8 cellular contexts compared by ENCODE assay signal in the genomic region with DNA sequence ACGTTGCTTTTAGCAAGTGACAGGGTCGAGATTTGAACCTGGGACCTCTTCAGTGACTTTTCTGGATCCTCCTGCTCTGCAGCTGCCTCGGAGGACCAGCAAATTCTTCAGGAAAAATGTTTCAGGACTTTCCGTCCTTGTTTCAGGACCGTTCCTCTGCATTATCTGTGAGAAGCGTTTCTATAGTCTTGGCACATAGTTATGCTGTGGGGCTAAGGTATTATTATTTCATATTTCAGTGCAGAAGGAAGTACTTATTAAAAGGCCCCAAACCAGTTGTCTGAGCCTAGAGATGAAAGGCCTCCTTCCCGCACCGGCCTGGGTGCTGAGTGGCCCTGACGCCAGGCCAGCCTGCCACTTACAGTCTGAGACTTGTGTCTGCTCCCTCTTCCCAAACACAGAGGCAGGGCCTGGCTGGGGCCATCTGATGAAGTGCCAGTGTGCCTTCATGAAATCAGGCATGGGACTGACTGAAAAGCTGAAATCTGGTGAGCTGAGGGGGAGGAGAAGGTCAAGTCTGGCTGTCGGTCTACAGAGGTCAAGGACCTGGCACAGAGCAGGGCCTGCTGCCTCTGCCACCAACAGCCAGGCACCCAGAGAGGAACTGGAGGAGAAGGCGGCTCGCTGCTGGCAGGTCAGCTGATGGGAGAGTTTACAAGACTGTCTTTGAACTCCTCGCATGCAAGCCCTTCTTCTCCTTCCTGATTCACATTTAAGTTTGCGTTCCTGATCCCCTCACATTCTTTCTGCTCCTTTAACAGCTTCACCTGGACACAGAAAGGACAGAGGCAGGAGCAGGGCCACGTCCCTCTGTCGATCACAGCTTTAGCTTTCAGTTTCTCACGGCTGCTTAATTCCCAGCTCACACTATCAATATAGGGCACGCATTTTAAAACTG. TPM values are rescaled to one million over a fixed set of nuclear protein-coding genes. Genes with fewer than 3 reads are reported as not detected.
DNase-seq lines count a peak whose midpoint lies in the region; ATAC-seq and TF ChIP-seq lines count a peak whose summit lies in the region.

No MANE protein-coding gene starts in this region.

- H3K4me1 ChIP-seq in left ventricle myocardium inferior (peaks cover 37% of the 10 kb centered on the region), gastrocnemius medialis (peaks cover 23 to 27% of the 10 kb centered on the region in 2 donors)

- H3K36me3 Mint-ChIP-seq in activated naive CD8-positive, alpha-beta T cell = no peaks in the 10 kb centered on the region

- H3K4me3 Mint-ChIP-seq in activated naive CD8-positive, alpha-beta T cell = peak overlapping the region; percentile 84

- H3K9me3 Mint-ChIP-seq in activated naive CD8-positive, alpha-beta T cell (ENCODE audit: low read depth) = no peaks in the 10 kb centered on the region

- TF ChIP-seq CTCF in left ventricle myocardium inferior (IDR thresholded peaks at IDR 0.05; ENCODE audit: borderline replicate concordance) (no peak), gastrocnemius medialis (IDR thresholded peaks at IDR 0.05 in 4 of 5, conservative IDR thresholded peaks at IDR 0.05 in 1 of 5) (no peak)

- H3K4me3 ChIP-seq in left ventricle myocardium inferior (peak overlapping the region; percentile 58), gastrocnemius medialis (peak overlapping the region; percentile 45 to 55 (median 50))

- peak overlapping the region; percentile 70 for H3K27ac Mint-ChIP-seq in activated naive CD8-positive, alpha-beta T cell

- no peaks in the 10 kb centered on the region for H3K9me3 ChIP-seq in left ventricle myocardium inferior (replicated peaks)
- no peaks in the 10 kb centered on the region for H3K9me3 ChIP-seq in gastrocnemius medialis

- peaks cover 15% of the 10 kb centered on the region for H3K4me1 Mint-ChIP-seq in activated naive CD8-positive, alpha-beta T cell (ENCODE audit: low read depth)

- H3K36me3 ChIP-seq in left ventricle myocardium inferior = no peaks in the 10 kb centered on the region
- no peaks in the 10 kb centered on the region for H3K36me3 ChIP-seq in gastrocnemius medialis

- peak; percentile 26 to 37 for TF ChIP-seq POLR2A in gastrocnemius medialis (IDR thresholded peaks at IDR 0.05)

- DNase-seq in EL (peak; percentile 28), KBM-7 (peak; percentile 68), left ventricle myocardium inferior (peak; percentile 69), gastrocnemius medialis (peak; percentile 68 to 86), germinal center (ENCODE audit: low spot score) (no peak), SW480 (ENCODE audit: low spot score) (no peak)

- intact Hi-C loops in left ventricle myocardium inferior (cut with micrococcal nuclease) (loop anchor here (10.0 kb wide), 1 partner anchor 61 kb away; no protein-coding TSS in a partner anchor), gastrocnemius medialis (cut with DNase I; ENCODE audit: low total_unique reads) (loop anchor here (2.0 to 10.0 kb wide), 3 partner anchors 59 to 431 kb away; no protein-coding TSS in a partner anchor)

- in situ Hi-C loops in KBM-7 (cut with MboI; ENCODE audit: low pct_unique_long_range_greater_than_20kb, low sequenced_read_pairs) (no loop called here), gastrocnemius medialis (cut with MboI; ENCODE audit: low sequenced_read_pairs in 4 of 4) (loop anchor here (5.0 to 25.0 kb wide), 5 partner anchors 51 to 1832 kb away; no protein-coding TSS in a partner anchor)

- peak; percentile 87 for ATAC-seq in GM21390 (IDR thresholded peaks at IDR 0.05; ENCODE audit: unreplicated experiment)
- ATAC-seq in gastrocnemius medialis = peak; percentile 83 to 90

- H3K27ac ChIP-seq in left ventricle myocardium inferior (replicated peaks) (peak overlapping the region; percentile 94), gastrocnemius medialis (peak overlapping the region; percentile 85 to 92 (median 88))

- H3K27me3 ChIP-seq in left ventricle myocardium inferior (ENCODE audit: low read depth) = no peaks in the 10 kb centered on the region
- H3K27me3 ChIP-seq in gastrocnemius medialis = no peaks in the 10 kb centered on the region

- H3K27me3 Mint-ChIP-seq in activated naive CD8-positive, alpha-beta T cell = no peaks in the 10 kb centered on the region

RNA-seq across cellular contexts. Expression of a gene that starts 8.9 kb away (rescaled TPM):
- total RNA-seq in left ventricle myocardium inferior = 449 TPM
- 100 to 1,000 TPM; 283 to 425 (median 344) TPM for total RNA-seq in gastrocnemius medialis

Comparison
In these comparisons a context has a peak if more than half of its experiments do, and no peak if none do; other contexts are left out.
1. DNase-seq: peak in EL (single experiment), KBM-7 (single experiment), left ventricle myocardium inferior (single experiment) and gastrocnemius medialis (2 of 2); none in germinal center (single experiment) and SW480 (single experiment).